In genomic region chr1:74222701-74223100, GRCh38 we compare ENCODE assay signal across 18 cellular contexts. TPM values are rescaled to one million over a fixed set of nuclear protein-coding genes. Genes with fewer than 3 reads are reported as not detected.
DNase-seq lines count a peak whose midpoint lies in the region; ATAC-seq and TF ChIP-seq lines count a peak whose summit lies in the region.
"Had no signal": no experiment of that assay in that cellular context is flagged by ENCODE, and none has a peak within 500 bp of the region (broad histone marks: within the 10 kb centered on the region; RNA-seq: fewer than 3 reads in every experiment).

No MANE protein-coding gene starts in this region.

- no peak overlapping the region for H3K4me3 ChIP-seq in HAP-1
- H3K4me3 ChIP-seq: GM23338 had no signal

- H3K27ac Mint-ChIP-seq in HFFc6: no peak overlapping the region
- H3K27ac Mint-ChIP-seq: CD4-positive, CD25-positive, alpha-beta regulatory T cell; GM23338 had no signal

- CTCF ChIA-PET in RWPE1 (lab: Yijun Ruan, JAX): no interaction called here

- H3K4me1 Mint-ChIP-seq in HFFc6 (ENCODE audit: low read depth): no peaks in the 10 kb centered on the region
- H3K4me1 Mint-ChIP-seq: GM23338 had no signal

- no peaks in the 10 kb centered on the region; the same call in 1 of the 2 replicates for H3K27me3 Mint-ChIP-seq in HFFc6 (ENCODE audit: insufficient read depth)
- H3K27me3 Mint-ChIP-seq: CD4-positive, CD25-positive, alpha-beta regulatory T cell had no signal

- H3K36me3 ChIP-seq in HAP-1 (replicated peaks): no peaks in the 10 kb centered on the region

- POLR2A ChIA-PET in RWPE1 (lab: Yijun Ruan, JAX; ENCODE audit: low non-redundant PET): no interaction called here

- DNase-seq in A172 (ENCODE audit: low spot score) (peak; percentile 4), HT-29 (ENCODE audit: low spot score) (peak; percentile 32), RWPE1 (ENCODE audit: low spot score) (peak; percentile 1), epithelial cell of prostate (ENCODE audit: low read depth, low spot score) (peak; percentile 1), medulla oblongata (ENCODE audit: extremely low spot score) (no peak), HAP-1 (ENCODE audit: low spot score in 2 of 2) (no peak), HFFc6 (no peak)
- DNase-seq: CD4-positive, CD25-positive, alpha-beta regulatory T cell; DND-41; GF-D8; Karpas-422; MV-4-11; NCI-H1436 treated with DMSO at 0.1 percent for 48 hours; NCI-H2081 treated with DMSO at 0.1 percent for 48 hours; NCI-H82; SIG-M5 had no signal

- no peak for ATAC-seq in GM21576 (IDR thresholded peaks at IDR 0.05; ENCODE audit: unreplicated experiment)
- ATAC-seq: GM23338 had no signal

- no peaks in the 10 kb centered on the region for H3K36me3 Mint-ChIP-seq in HFFc6 (ENCODE audit: low read depth)

- no peak overlapping the region for H3K27ac ChIP-seq in RWPE1
- H3K27ac ChIP-seq in epithelial cell of prostate: no peak overlapping the region

- TF ChIP-seq CTCF in RWPE1 (conservative IDR thresholded peaks at IDR 0.05; ENCODE audit: low read depth) (no peak), HFFc6 (IDR thresholded peaks at IDR 0.05) (no peak)

- no peaks in the 10 kb centered on the region for H3K4me1 ChIP-seq in HAP-1

- peaks cover 4% of the 10 kb centered on the region; the same call in 1 of the 2 replicates for H3K9me3 Mint-ChIP-seq in HFFc6
- H3K9me3 Mint-ChIP-seq: GM23338 had no signal

- H3K4me3 Mint-ChIP-seq in HFFc6: no peak overlapping the region
- H3K4me3 Mint-ChIP-seq: CD4-positive, CD25-positive, alpha-beta regulatory T cell; GM23338 had no signal

- no peaks in the 10 kb centered on the region for H3K27me3 ChIP-seq in HAP-1 (ENCODE audit: low read depth)

- in situ Hi-C loops in HAP-1 (cut with MboI; ENCODE audit: low sequenced_read_pairs): no loop called here

- no peaks in the 10 kb centered on the region for H3K9me3 ChIP-seq in HAP-1

RNA-seq across cellular contexts. Expression of gene TNNI3K, which starts 12.5 kb away (rescaled TPM):
- not detected in 2 replicates for total RNA-seq in A172 (2014; rRNA removed; shearing (Covaris generic))
- total RNA-seq in HT-29 (2014; rRNA removed; shearing (Covaris generic)): not detected in 2 replicates
- total RNA-seq in HFFc6 (2021; fragmentation: NEBNext Ultra II Directional; extraction: Animal tissue kit (Norgen Biotek cat#: 25700)): not detected
- total RNA-seq: CD4-positive, CD25-positive, alpha-beta regulatory T cell; GM23338 had no signal

RNA-seq across cellular contexts. Expression of gene FPGT, which starts 24.7 kb away (rescaled TPM):
- total RNA-seq in A172 (2014; rRNA removed; shearing (Covaris generic)): 9.2 and 12.9 TPM in 2 replicates
- total RNA-seq in HT-29 (2014; rRNA removed; shearing (Covaris generic)): 1.9 TPM in 2 replicates
- total RNA-seq in HFFc6 (2021; fragmentation: NEBNext Ultra II Directional; extraction: Animal tissue kit (Norgen Biotek cat#: 25700)): 10 to 100 TPM; 15.4 to 19.4 (median 17.4) TPM

RNA-seq across cellular contexts. Expression of gene LRRIQ3, which starts 24.7 kb away (rescaled TPM):
- total RNA-seq in A172 (2014; rRNA removed; shearing (Covaris generic)): 2.7 and 3.0 TPM in 2 replicates
- total RNA-seq in HT-29 (2014; rRNA removed; shearing (Covaris generic)): not detected in 2 replicates
- total RNA-seq in HFFc6 (2021; fragmentation: NEBNext Ultra II Directional; extraction: Animal tissue kit (Norgen Biotek cat#: 25700)): 1 to 10 TPM in 5 of 6 experiments, under 1 TPM in 1; 0.68 to 1.7 (median 1.2) TPM

Comparison
In these comparisons a context has a peak if more than half of its experiments do, and no peak if none do; other contexts are left out.
1. DNase-seq: peak in A172 (single experiment), HT-29 (single experiment), RWPE1 (single experiment) and epithelial cell of prostate (single experiment); none in medulla oblongata (single experiment), HAP-1 (0 of 2) and HFFc6 (single experiment).